18 cellular contexts compared by ENCODE assay signal in genomic region chr2:134143568-134143967, GRCh38.
A peak's percentile ranks its signal among the peaks of the same experiment; 100 is the strongest.
DNase-seq lines count a peak whose midpoint lies in the region; ATAC-seq and TF ChIP-seq lines count a peak whose summit lies in the region.
"Had no signal": no experiment of that assay in that cellular context is flagged by ENCODE, and none has a peak within 500 bp of the region (broad histone marks: within the 10 kb centered on the region; RNA-seq: fewer than 3 reads in every experiment).

No MANE protein-coding gene starts in this region.

- peak overlapping the region; percentile 1 to 90 (median 67) for H3K27ac Mint-ChIP-seq in CD4-positive, alpha-beta memory T cell
- H3K27ac Mint-ChIP-seq in naive B cell: peak overlapping the region in 5 of 6 donors; percentile 28 to 86 (median 68)
- H3K27ac Mint-ChIP-seq: T-helper 2 cell treated with Interferon-gamma antibody and Interleukin-4, amounts not matched to agents 5 μg/mL and 100 μg/mL, for 36 hours had no signal

- CTCF ChIA-PET in CD4-positive, alpha-beta memory T cell (lab: Charles Lee; ENCODE audit: partially characterized antibody): interaction anchor here (1.3 kb wide), 1 partner anchor 268 kb away, joined by 3 read pairs; no protein-coding TSS in a partner anchor
- CTCF ChIA-PET in IMR-90 (lab: Yijun Ruan, JAX): no interaction called here

- H3K36me3 ChIP-seq in CD4-positive, alpha-beta memory T cell (ENCODE audit: insufficient read depth, low read length): no peaks in the 10 kb centered on the region
- peaks cover 16% of the 10 kb centered on the region for H3K36me3 ChIP-seq in IMR-90 (ENCODE audit: control insufficient read depth, insufficient read depth, low read length)
- H3K36me3 ChIP-seq: ovary, sigmoid colon had no signal

- peaks cover 15 to 17% of the 10 kb centered on the region in 2 donors for H3K36me3 Mint-ChIP-seq in CD4-positive, alpha-beta memory T cell
- peaks cover 10 to 11% of the 10 kb centered on the region in 2 donors for H3K36me3 Mint-ChIP-seq in naive B cell

- H2AK9ac ChIP-seq in IMR-90 (replicated peaks; ENCODE audit: low read depth, low read length, poor library complexity): no peak overlapping the region

- no peaks in the 10 kb centered on the region for H3K9me3 Mint-ChIP-seq in CD4-positive, alpha-beta memory T cell
- H3K9me3 Mint-ChIP-seq in naive B cell: no peaks in the 10 kb centered on the region
- H3K9me3 Mint-ChIP-seq: T-helper 2 cell treated with Interferon-gamma antibody and Interleukin-4, amounts not matched to agents 5 μg/mL and 100 μg/mL, for 36 hours had no signal

- peak overlapping the region in 4 of 8 donors; percentile 1 to 44 (median 14) for H3K4me3 Mint-ChIP-seq in CD4-positive, alpha-beta memory T cell
- H3K4me3 Mint-ChIP-seq in naive B cell: no peak overlapping the region
- H3K4me3 Mint-ChIP-seq: T-helper 2 cell treated with Interferon-gamma antibody and Interleukin-4, amounts not matched to agents 5 μg/mL and 100 μg/mL, for 36 hours had no signal

- H2AK5ac ChIP-seq in IMR-90 (ENCODE audit: low read depth, low read length): no peak overlapping the region; the same call in 1 of the 2 replicates

- POLR2A ChIA-PET in CD4-positive, alpha-beta memory T cell (lab: Charles Lee; ENCODE audit: partially characterized antibody): no interaction called here
- POLR2A ChIA-PET in IMR-90 (lab: Charles Lee; ENCODE audit: unreplicated experiment): no interaction called here

- peak overlapping the region; percentile 5 for H2BK5ac ChIP-seq in IMR-90 (ENCODE audit: low read depth, low read length, poor library complexity, severe bottlenecking)

- H3K18ac ChIP-seq in IMR-90 (ENCODE audit: low read depth, low read length): no peak overlapping the region

- TF ChIP-seq CTCF in IMR-90 (conservative IDR thresholded peaks at IDR 0.05; ENCODE audit: low read depth, low read length) (no peak), astrocyte of the spinal cord (IDR thresholded peaks at IDR 0.05; ENCODE audit: low read depth, low read length) (no peak)

- H4K5ac ChIP-seq in IMR-90 (ENCODE audit: low read depth, low read length): no peak overlapping the region

- peaks cover 65% of the 10 kb centered on the region for H4K20me1 ChIP-seq in IMR-90 (ENCODE audit: insufficient read depth, low read length)

- WGBS in IMR-90 (ENCODE audit: extremely low coverage in 2 of 2, insufficient read length in 1 of 2), 2 experiments: 82% methylated on average over 3 of the region's 3 CpGs; no CpG with 5 or more reads in 1 of the 2 experiments

- no peak for TF ChIP-seq RAD21 in IMR-90 (IDR thresholded peaks at IDR 0.05; ENCODE audit: low read length)

- peak overlapping the region; percentile 26; the same call in 1 of the 2 replicates for H3K14ac ChIP-seq in IMR-90 (replicated peaks; ENCODE audit: low read depth, low read length)

- no peak overlapping the region for H3K23ac ChIP-seq in IMR-90 (ENCODE audit: low read depth, low read length)

- no peaks in the 10 kb centered on the region for H3K27me3 ChIP-seq in CD4-positive, alpha-beta memory T cell (ENCODE audit: insufficient read depth, low read length)
- no peaks in the 10 kb centered on the region for H3K27me3 ChIP-seq in IMR-90 (ENCODE audit: control insufficient read depth, insufficient read depth, low read length)
- H3K27me3 ChIP-seq: ovary, sigmoid colon, SJCRH30 had no signal

- H3K27ac ChIP-seq in CD4-positive, alpha-beta memory T cell (ENCODE audit: low read depth, low read length): no peak overlapping the region
- no peak overlapping the region for H3K27ac ChIP-seq in IMR-90 (ENCODE audit: insufficient read depth, low read length)
- H3K27ac ChIP-seq: ovary, sigmoid colon, SJCRH30 had no signal

- no peak overlapping the region for H3K4me3 ChIP-seq in CD4-positive, alpha-beta memory T cell (ENCODE audit: low read length in 2 of 2)
- H3K4me3 ChIP-seq in IMR-90 (ENCODE audit: insufficient read depth, low read depth, low read length) (no peak overlapping the region), astrocyte of the spinal cord (ENCODE audit: low read depth, low read length) (no peak overlapping the region)
- H3K4me3 ChIP-seq: ovary, sigmoid colon, SJCRH30 had no signal

- in situ Hi-C loops in IMR-90 (cut with MboI; ENCODE audit: low sequenced_read_pairs) (no loop called here), astrocyte of the spinal cord (cut with HindIII; ENCODE audit: low sequenced_read_pairs) (no loop called here)

- H2AFZ ChIP-seq in IMR-90 (replicated peaks; ENCODE audit: low read length, poor library complexity): no peak overlapping the region

- no peak overlapping the region for H4K8ac ChIP-seq in IMR-90 (ENCODE audit: low read depth in 2 of 2, low read length in 2 of 2)

- no peaks in the 10 kb centered on the region for H3K9me3 ChIP-seq in CD4-positive, alpha-beta memory T cell (ENCODE audit: control insufficient read depth in 1 of 2, low read length in 2 of 2)
- no peaks in the 10 kb centered on the region for H3K9me3 ChIP-seq in IMR-90 (ENCODE audit: control insufficient read depth, insufficient read depth, low read length)
- H3K9me3 ChIP-seq: ovary, sigmoid colon, SJCRH30 had no signal

- no peak for TF ChIP-seq POLR2A in IMR-90 (IDR thresholded peaks at IDR 0.05; ENCODE audit: low read depth, low read length)

- ATAC-seq in IMR-90 (ENCODE audit: low read depth): no peak
- no peak for ATAC-seq in naive B cell (ENCODE audit: low read depth in 2 of 2)
- no peak for ATAC-seq in HG02623 (IDR thresholded peaks at IDR 0.05; ENCODE audit: unreplicated experiment)
- no peak for ATAC-seq in HG02588 (IDR thresholded peaks at IDR 0.05; ENCODE audit: unreplicated experiment)
- ATAC-seq: left cardiac atrium had no signal

- intact Hi-C loops in CD4-positive, alpha-beta memory T cell (cut with micrococcal nuclease): no loop called here
- intact Hi-C loops in IMR-90 (cut with micrococcal nuclease): no loop called here

- peak overlapping the region; percentile 24; the same call in 1 of the 2 replicates for H3K4ac ChIP-seq in IMR-90 (ENCODE audit: low read depth, low read length)

- peaks cover 23% of the 10 kb centered on the region for H3K9me1 ChIP-seq in IMR-90 (ENCODE audit: insufficient read depth, low read length)

- no peak overlapping the region for H3K56ac ChIP-seq in IMR-90 (ENCODE audit: extremely low read depth, insufficient read depth, low read length)

- no peak overlapping the region for H3K9ac ChIP-seq in IMR-90 (ENCODE audit: low read depth, low read length)

- DNase-seq in CD4-positive, alpha-beta memory T cell: no peak
- no peak for DNase-seq in IMR-90
- peak; percentile 27 for DNase-seq in astrocyte of the spinal cord (ENCODE audit: low read depth, low spot score)
- DNase-seq in naive B cell: no peak
- no peak for DNase-seq in NCI-H128 (lab: John Stamatoyannopoulos, UW; ENCODE audit: unreplicated experiment)
- DNase-seq: activated CD4-positive, alpha-beta T cell treated with anti-CD3 and anti-CD28 coated beads for 1 hour; activated CD8-positive, alpha-beta memory T cell treated with anti-CD3 and anti-CD28 coated beads, Interleukin-2, amount 50 U/mL, for 48 hours; activated naive CD4-positive, alpha-beta T cell treated with anti-CD3 and anti-CD28 coated beads, Interleukin-2, amount 50 U/mL, for 16 hours; GF-D8; left cardiac atrium; NCI-H187 treated with DMSO at 0.1 percent for 48 hours; ovary; sigmoid colon; SJCRH30; stimulated activated CD4-positive, alpha-beta T cell treated with anti-CD3 and anti-CD28 coated beads, Interleukin-1b, Interleukin-23, amount 100 ng/mL, for 48 hours had no signal

- H2BK120ac ChIP-seq in IMR-90 (ENCODE audit: low read depth, low read length): no peak overlapping the region

- no peak overlapping the region for H3K4me2 ChIP-seq in IMR-90 (ENCODE audit: low read depth, low read length)

- peak overlapping the region; percentile 28; the same call in 1 of the 2 replicates for H2BK20ac ChIP-seq in IMR-90 (ENCODE audit: low read depth, low read length)

- H4K91ac ChIP-seq in IMR-90 (ENCODE audit: insufficient read depth, low read depth, low read length): peak overlapping the region; percentile 23

- BruUV-seq in IMR-90 (replicated peaks; lab: Mats Ljungman, UMichigan): no TSS peak

- peaks cover 83% of the 10 kb centered on the region for H3K4me1 ChIP-seq in CD4-positive, alpha-beta memory T cell (ENCODE audit: insufficient read depth, low read length)
- H3K4me1 ChIP-seq in IMR-90 (ENCODE audit: control insufficient read depth, insufficient read depth, low read length): peaks cover 16% of the 10 kb centered on the region

- peaks cover 56 to 92% of the 10 kb centered on the region in 2 experiments for H3K79me1 ChIP-seq in IMR-90 (ENCODE audit: low read depth in 1 of 2, low read length in 2 of 2)

- no peak overlapping the region for H2BK15ac ChIP-seq in IMR-90 (ENCODE audit: low read depth, low read length)

- dilution Hi-C loops in IMR-90 (cut with HindIII; ENCODE audit: low sequenced_read_pairs, unreplicated experiment): no loop called here

- H3K27me3 Mint-ChIP-seq in CD4-positive, alpha-beta memory T cell: no peaks in the 10 kb centered on the region
- H3K27me3 Mint-ChIP-seq in naive B cell: no peaks in the 10 kb centered on the region

- peaks cover 73 to 97% (median 88%) of the 10 kb centered on the region in 4 donors for H3K4me1 Mint-ChIP-seq in CD4-positive, alpha-beta memory T cell
- peaks cover 75 to 99% (median 95%) of the 10 kb centered on the region in 3 donors for H3K4me1 Mint-ChIP-seq in naive B cell

TF ChIP-seq in IMR-90, 13 proteins besides CTCF, POLR2A, EP300 and RAD21 (continues in another document):
- TF ChIP-seq FOS (IDR thresholded peaks at IDR 0.05; ENCODE audit: low read depth, low read length): no peak
- TF ChIP-seq MAFK (IDR thresholded peaks at IDR 0.05; ENCODE audit: low read depth, low read length): no peak
- no peak for TF ChIP-seq BHLHE40 (IDR thresholded peaks at IDR 0.05; ENCODE audit: low read depth, low read length)
- TF ChIP-seq CEBPB (IDR thresholded peaks at IDR 0.05; ENCODE audit: low read depth, low read length): no peak
- TF ChIP-seq USF2 (IDR thresholded peaks at IDR 0.05; ENCODE audit: low read depth, low read length): no peak
- no peak for TF ChIP-seq CHD1 (IDR thresholded peaks at IDR 0.05; ENCODE audit: low read depth, low read length)
- no peak for TF ChIP-seq MXI1 (IDR thresholded peaks at IDR 0.05; ENCODE audit: borderline replicate concordance, low read depth, low read length)
- TF ChIP-seq RCOR1 (IDR thresholded peaks at IDR 0.05; ENCODE audit: insufficient replicate concordance, low read length): no peak
- no peak for TF ChIP-seq SMC3 (IDR thresholded peaks at IDR 0.05; ENCODE audit: low read depth, low read length)
